In genomic region chrX:107205770-107206696, GRCh38 we compare ENCODE assay signal across 8 cellular contexts. TPM values are rescaled to one million over a fixed set of nuclear protein-coding genes. Genes with fewer than 3 reads are reported as not detected.
DNase-seq lines count a peak whose midpoint lies in the region; ATAC-seq, FAIRE-seq and TF ChIP-seq lines count a peak whose summit lies in the region.

Gene DNAAF6, plus strand, starts transcription at chrX:107206611. Its CDS starts 6,265 bp downstream, at chrX:107212876.
Gene NUP62CL, minus strand, starts transcription at chrX:107206433. Its CDS starts 31,287 bp downstream, at chrX:107175146.

- peaks cover 0 to 2% of the 10 kb centered on the region in 2 donors for H3K27me3 Mint-ChIP-seq in CD4-positive, alpha-beta memory T cell
- H3K27me3 Mint-ChIP-seq in type B pancreatic cell = no peaks in the 10 kb centered on the region

- H3K36me3 ChIP-seq in CD4-positive, alpha-beta memory T cell (ENCODE audit: insufficient read depth, low read length) = no peaks in the 10 kb centered on the region
- H3K36me3 ChIP-seq in HUES6 (ENCODE audit: control insufficient read depth, insufficient read depth, low read length) (no peaks in the 10 kb centered on the region), Peyer's patch (no peaks in the 10 kb centered on the region), pancreas (no peaks in the 10 kb centered on the region)

- POLR2A ChIA-PET in CD4-positive, alpha-beta memory T cell (lab: Charles Lee; ENCODE audit: partially characterized antibody) = no interaction called here

- DNase-seq in CD4-positive, alpha-beta memory T cell = peak; percentile 64 to 75 (median 70)
- DNase-seq in Peyer's patch (peak; percentile 62 to 81 (median 68)), glomerular visceral epithelial cell (ENCODE audit: extremely low spot score) (peak; percentile 80), pancreas (peak; percentile 76 to 87 (median 80)), type B pancreatic cell (ENCODE audit: extremely low spot score, unreplicated experiment) (peak; percentile 72)
- DNase-seq in activated gamma-delta T cell treated with anti-CD3 and anti-CD28 coated beads, Interleukin-2, amount 50 U/mL, for 16 hours (ENCODE audit: low read depth) = peak; percentile 38

- H3K27ac ChIP-seq in CD4-positive, alpha-beta memory T cell (ENCODE audit: low read depth, low read length) = peak within 1 kb of the TSS; percentile 43
- H3K27ac ChIP-seq in HUES6 (ENCODE audit: low read depth, low read length) = no peak within 1 kb of the TSS
- H3K27ac ChIP-seq in Peyer's patch = no peak within 1 kb of the TSS
- peak within 1 kb of the TSS in 3 of 4 donors; percentile 4 to 44 (median 16) for H3K27ac ChIP-seq in pancreas

- H3K4me3 ChIP-seq in CD4-positive, alpha-beta memory T cell (ENCODE audit: low read length in 2 of 2) = peak within 1 kb of the TSS; percentile 42 to 63
- peak within 1 kb of the TSS; percentile 87 for H3K4me3 ChIP-seq in HUES6 (ENCODE audit: low read depth, low read length)
- peak within 1 kb of the TSS; percentile 40 to 57 (median 49) for H3K4me3 ChIP-seq in Peyer's patch
- peak within 1 kb of the TSS; percentile 12 to 51 (median 32) for H3K4me3 ChIP-seq in pancreas

- TF ChIP-seq POLR2A in Peyer's patch (IDR thresholded peaks at IDR 0.05) = no peak

- no peak for TF ChIP-seq CTCF in Peyer's patch (IDR thresholded peaks at IDR 0.05)
- no peak for TF ChIP-seq CTCF in pancreas (IDR thresholded peaks at IDR 0.05)
- no peak for TF ChIP-seq CTCF in type B pancreatic cell (conservative IDR thresholded peaks at IDR 0.05)

- no peaks in the 10 kb centered on the region for H3K4me1 ChIP-seq in CD4-positive, alpha-beta memory T cell (ENCODE audit: insufficient read depth, low read length)
- H3K4me1 ChIP-seq in HUES6 (ENCODE audit: control insufficient read depth, insufficient read depth, low read length) (peaks cover 16% of the 10 kb centered on the region), Peyer's patch (no peaks in the 10 kb centered on the region), pancreas (no peaks in the 10 kb centered on the region)

- intact Hi-C loops in CD4-positive, alpha-beta memory T cell (cut with micrococcal nuclease) = loop anchor here (2.0 to 5.0 kb wide), 3 partner anchors 89 to 571 kb away; partner anchors contain the start of genes NCBP2L, PRPS1 and RBM41
- intact Hi-C loops in pancreas (cut with DNase I) = no loop called here

- H3K36me3 Mint-ChIP-seq in CD4-positive, alpha-beta memory T cell = peaks cover 0 to 5% of the 10 kb centered on the region in 2 donors
- no peaks in the 10 kb centered on the region for H3K36me3 Mint-ChIP-seq in type B pancreatic cell

- peak; percentile 99 for ATAC-seq in GM21423 (IDR thresholded peaks at IDR 0.05; ENCODE audit: unreplicated experiment)
- peak; percentile 89 to 95 (median 94) for ATAC-seq in pancreas

- no peaks in the 10 kb centered on the region for H3K27me3 ChIP-seq in CD4-positive, alpha-beta memory T cell (ENCODE audit: insufficient read depth, low read length)
- H3K27me3 ChIP-seq in HUES6 (ENCODE audit: control insufficient read depth, insufficient read depth, low read length) (0 out of 2 replicates have a peak, but pooled peaks cover 3% of the 10 kb centered on the region), Peyer's patch (no peaks in the 10 kb centered on the region), pancreas (peaks cover 0 to 5% (median 4%) of the 10 kb centered on the region in 4 donors)

- peaks cover 2 to 9% (median 7%) of the 10 kb centered on the region in 4 donors for H3K4me1 Mint-ChIP-seq in CD4-positive, alpha-beta memory T cell
- no peaks in the 10 kb centered on the region for H3K4me1 Mint-ChIP-seq in type B pancreatic cell (ENCODE audit: unreplicated experiment)

- H3K4me3 Mint-ChIP-seq in CD4-positive, alpha-beta memory T cell = peak within 1 kb of the TSS; percentile 85 to 94 (median 91)
- peak within 1 kb of the TSS; percentile 93 for H3K4me3 Mint-ChIP-seq in type B pancreatic cell

- H3K9me3 Mint-ChIP-seq in CD4-positive, alpha-beta memory T cell = no peaks in the 10 kb centered on the region
- H3K9me3 Mint-ChIP-seq in type B pancreatic cell = no peaks in the 10 kb centered on the region

- peak; percentile 69 for FAIRE-seq in pancreas (lab: Jason Lieb, UNC)

- peak within 1 kb of the TSS in 6 of 7 donors; percentile 79 to 93 (median 88) for H3K27ac Mint-ChIP-seq in CD4-positive, alpha-beta memory T cell
- peak within 1 kb of the TSS; percentile 78 for H3K27ac Mint-ChIP-seq in type B pancreatic cell

- WGBS in pancreas, 2 donors = 0 to 32% methylated on average over 66 of the region's 66 CpGs

- CTCF ChIA-PET in CD4-positive, alpha-beta memory T cell (lab: Charles Lee; ENCODE audit: partially characterized antibody) = no interaction called here

- H3K9me3 ChIP-seq in CD4-positive, alpha-beta memory T cell (ENCODE audit: control insufficient read depth in 1 of 2, low read length in 2 of 2) = no peaks in the 10 kb centered on the region
- H3K9me3 ChIP-seq in HUES6 (ENCODE audit: control insufficient read depth, insufficient read depth, low read depth, low read length) (no peaks in the 10 kb centered on the region), Peyer's patch (no peaks in the 10 kb centered on the region), pancreas (no peaks in the 10 kb centered on the region)

- peak within 1 kb of the TSS; percentile 79 for H3K9ac ChIP-seq in HUES6 (ENCODE audit: low read length)

RNA-seq across cellular contexts. Expression of gene DNAAF6, which starts in this region (rescaled TPM):
- not detected for total RNA-seq in CD4-positive, alpha-beta memory T cell
- not detected for polyA plus RNA-seq in CD4-positive, alpha-beta memory T cell
- not detected for total RNA-seq in Peyer's patch
- not detected for total RNA-seq in pancreas
- not detected for polyA plus RNA-seq in pancreas
- not detected in 2 replicates for total RNA-seq in type B pancreatic cell (ENCODE audit: low replicate concordance)

RNA-seq across cellular contexts. Expression of gene NUP62CL, which starts in this region (rescaled TPM):
- 1 to 10 TPM; 2.3 to 2.7 TPM for total RNA-seq in CD4-positive, alpha-beta memory T cell
- 1 to 10 TPM; 1.2 to 1.6 TPM for polyA plus RNA-seq in CD4-positive, alpha-beta memory T cell
- total RNA-seq in Peyer's patch (10 to 100 TPM in 2 of 4 donors, 1 to 10 TPM in 1, not detected in 1; 1.2 to 26.4 (median 11.9) TPM), pancreas (1 to 10 TPM; 2.6 to 4.2 (median 3.2) TPM), type B pancreatic cell (ENCODE audit: low replicate concordance) (3.0 and 4.2 TPM in 2 replicates)
- 1 to 10 TPM; 2.6 to 2.7 TPM for polyA plus RNA-seq in pancreas

Comparison
In these comparisons a context has a peak if more than half of its experiments do, and no peak if none do; other contexts are left out.
1. H3K27ac ChIP-seq: peak in CD4-positive, alpha-beta memory T cell (single experiment) and pancreas (3 of 4); none in HUES6 (single experiment) and Peyer's patch (0 of 4).
2. H3K4me3 ChIP-seq: peak in every context shown above with its lines; median percentile 87 in HUES6; 52 in CD4-positive, alpha-beta memory T cell; 49 in Peyer's patch; 32 in pancreas.
3. Peak in every context shown above with its lines, with median percentiles within 50 percentile points of each other: DNase-seq.